Comparison of ENCODE assay signal across 28 cellular contexts in the genomic region with DNA sequence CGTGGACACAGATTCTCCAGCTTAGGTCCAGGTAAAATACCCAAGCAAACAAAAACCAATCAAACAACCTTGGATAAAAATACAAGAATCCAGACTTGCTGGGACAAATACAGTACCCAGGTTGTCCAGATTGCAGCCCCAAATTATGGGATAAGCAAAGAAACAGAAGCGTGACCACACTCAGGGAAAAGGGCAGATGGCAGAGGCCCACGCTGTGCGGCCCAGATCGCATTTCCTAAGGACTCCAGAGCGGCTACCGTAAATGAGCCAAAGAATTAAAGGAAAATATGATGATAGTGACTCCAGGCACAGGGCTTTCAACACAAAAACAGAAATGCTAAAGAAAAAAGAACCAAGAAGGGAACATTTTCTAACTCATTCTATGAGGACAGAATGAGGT. TPM values are rescaled to one million over a fixed set of nuclear protein-coding genes. Genes with fewer than 3 reads are reported as not detected.
"Had no signal": no experiment of that assay in that cellular context is flagged by ENCODE, and none has a peak within 500 bp of the region (broad histone marks: within the 10 kb centered on the region; RNA-seq: fewer than 3 reads in every experiment).

No MANE protein-coding gene starts in this region.

- DNase-seq: activated CD4-positive, alpha-beta T cell treated with anti-CD3 and anti-CD28 coated beads, Interleukin-2, amount 50 U/mL, for 1 hour; activated CD4-positive, CD25-positive, alpha-beta regulatory T cell treated with anti-CD3 and anti-CD28 coated beads, Interleukin-2, amount 50 U/mL, for 72 hours; activated CD8-positive, alpha-beta T cell treated with anti-CD3 and anti-CD28 coated beads for 36 hours; activated naive CD4-positive, alpha-beta T cell treated with Interleukin-2 at 50 U/mL for 16 hours; activated naive CD8-positive, alpha-beta T cell treated with anti-CD3 and anti-CD28 coated beads, Interleukin-2, amount 10 ng/mL, durations not matched to agents 7 days and 5 days; activated T-cell treated with anti-CD3 and anti-CD28 coated beads, Interleukin-2, amount 50 U/mL, for 4 hours; brain microvascular endothelial cell; caudate nucleus; effector CD4-positive, alpha-beta T cell; foreskin keratinocyte; left ventricle myocardium inferior; nephron progenitor cell; psoas muscle; stimulated activated CD4-positive, alpha-beta T cell treated with anti-CD3 and anti-CD28 coated beads, Interleukin-1b, Interleukin-23, amount 100 ng/mL, for 48 hours; stimulated activated CD4-positive, alpha-beta T cell treated with anti-CD3 and anti-CD28 coated beads, Interleukin-4, amount 100 ng/mL, for 4 hours; stimulated activated CD8-positive, alpha-beta memory T cell treated with anti-CD3 and anti-CD28 coated beads, Interleukin-4, amount 100 ng/mL, for 48 hours; stimulated activated naive CD8-positive, alpha-beta T cell treated with anti-CD3 and anti-CD28 coated beads, Interleukin-15, amount 100 ng/mL, for 72 hours; substantia nigra; thyroid gland had no signal

- H3K4me3 ChIP-seq: ascending aorta, esophagus muscularis mucosa, left ventricle myocardium inferior, pancreas, psoas muscle, smooth muscle cell, thyroid gland, upper lobe of left lung, vagina had no signal

- H3K27ac ChIP-seq: ascending aorta, brain microvascular endothelial cell, esophagus muscularis mucosa, foreskin keratinocyte, left ventricle myocardium inferior, pancreas, psoas muscle, thyroid gland, upper lobe of left lung, vagina had no signal

- H3K4me1 ChIP-seq: ascending aorta, esophagus muscularis mucosa, foreskin keratinocyte, pancreas, psoas muscle, thyroid gland, upper lobe of left lung, vagina had no signal

- H3K27me3 ChIP-seq: ascending aorta, pancreas, thyroid gland, upper lobe of left lung, vagina had no signal

- H3K9me3 ChIP-seq: ascending aorta, esophagus muscularis mucosa, left ventricle myocardium inferior, pancreas, psoas muscle, thyroid gland, upper lobe of left lung, vagina had no signal

- FAIRE-seq: islet of Langerhans, pancreas, TTC549 had no signal

- ATAC-seq: activated CD8-positive, alpha-beta T cell treated with anti-CD3 and anti-CD28 coated beads for 36 hours; foreskin keratinocyte; pancreas; psoas muscle; stimulated activated memory B cell treated with anti-CD40 and anti-IgM and Interleukin-4, amounts not matched to agents 10 μg/mL and 1 μg/mL and 100 μg/mL, for 72 hours; stimulated activated naive CD8-positive, alpha-beta T cell treated with anti-CD3 and anti-CD28 coated beads, Interleukin-15, amount 100 ng/mL, for 72 hours had no signal

- H3K36me3 ChIP-seq: ascending aorta, brain microvascular endothelial cell, esophagus muscularis mucosa, left ventricle myocardium inferior, pancreas, thyroid gland, upper lobe of left lung, vagina had no signal

RNA-seq across cellular contexts. Expression of a gene that starts 51.6 kb away (rescaled TPM):
- total RNA-seq: ascending aorta, left ventricle myocardium inferior had no signal
